In genomic region chr13:24016046-24016445, GRCh38 we compare ENCODE assay signal across 23 cellular contexts.
DNase-seq lines count a peak whose midpoint lies in the region; ATAC-seq and TF ChIP-seq lines count a peak whose summit lies in the region.
"Had no signal": no experiment of that assay in that cellular context is flagged by ENCODE, and none has a peak within 500 bp of the region (broad histone marks: within the 10 kb centered on the region; RNA-seq: fewer than 3 reads in every experiment).

No MANE protein-coding gene starts in this region.

- intact Hi-C loops in IMR-90 (cut with micrococcal nuclease): no loop called here
- intact Hi-C loops in sciatic nerve (cut with DNase I): no loop called here

- H3K23ac ChIP-seq in IMR-90 (ENCODE audit: low read depth, low read length): no peak overlapping the region

- dilution Hi-C loops in IMR-90 (cut with HindIII; ENCODE audit: low sequenced_read_pairs, unreplicated experiment): no loop called here

- H3K4ac ChIP-seq in IMR-90 (ENCODE audit: low read depth, low read length): no peak overlapping the region

- POLR2A ChIA-PET in IMR-90 (lab: Charles Lee; ENCODE audit: unreplicated experiment): no interaction called here

- H3K9ac ChIP-seq in IMR-90 (ENCODE audit: low read depth, low read length): no peak overlapping the region
- H3K9ac ChIP-seq: BLaER1 had no signal

- no TSS peak for BruUV-seq in IMR-90 (replicated peaks; lab: Mats Ljungman, UMichigan)

- no peak overlapping the region for H2AK9ac ChIP-seq in IMR-90 (replicated peaks; ENCODE audit: low read depth, low read length, poor library complexity)

- H2AK5ac ChIP-seq in IMR-90 (ENCODE audit: low read depth, low read length): peak overlapping the region; percentile 66; the same call in 1 of the 2 replicates

- no peak overlapping the region for H2AFZ ChIP-seq in IMR-90 (replicated peaks; ENCODE audit: low read length, poor library complexity)
- no peak overlapping the region for H2AFZ ChIP-seq in osteoblast (ENCODE audit: low read length)

- H3K79me1 ChIP-seq in IMR-90 (ENCODE audit: low read depth in 1 of 2, low read length in 2 of 2): no peaks in the 10 kb centered on the region

- no peak for TF ChIP-seq POLR2A in IMR-90 (IDR thresholded peaks at IDR 0.05; ENCODE audit: low read depth, low read length)

- H2BK5ac ChIP-seq in IMR-90 (ENCODE audit: low read depth, low read length, poor library complexity, severe bottlenecking): no peak overlapping the region

- CTCF ChIA-PET in IMR-90 (lab: Yijun Ruan, JAX): no interaction called here

- no peaks in the 10 kb centered on the region for H3K27me3 ChIP-seq in H7 (ENCODE audit: control insufficient read depth, insufficient read depth, low read length)
- no peaks in the 10 kb centered on the region; the same call in 1 of the 2 replicates for H3K27me3 ChIP-seq in IMR-90 (ENCODE audit: control insufficient read depth, insufficient read depth, low read length)
- no peaks in the 10 kb centered on the region for H3K27me3 ChIP-seq in osteoblast (ENCODE audit: insufficient read depth, low read length)
- H3K27me3 ChIP-seq: BLaER1 had no signal

- H3K56ac ChIP-seq in IMR-90 (ENCODE audit: extremely low read depth, insufficient read depth, low read length): no peak overlapping the region

- H3K4me3 ChIP-seq in H7 (ENCODE audit: insufficient read depth, low read depth, low read length) (no peak overlapping the region), IMR-90 (ENCODE audit: insufficient read depth, low read depth, low read length) (no peak overlapping the region), osteoblast (ENCODE audit: insufficient read depth, low read length) (no peak overlapping the region)
- H3K4me3 ChIP-seq: BLaER1, GM12878 had no signal

- no peak overlapping the region for H3K18ac ChIP-seq in IMR-90 (ENCODE audit: low read depth, low read length)

- H3K9me3 ChIP-seq in IMR-90 (ENCODE audit: control insufficient read depth, insufficient read depth, low read length) (no peaks in the 10 kb centered on the region), osteoblast (ENCODE audit: low read depth, low read length) (no peaks in the 10 kb centered on the region)
- H3K9me3 ChIP-seq: BE2C, BLaER1 had no signal

- no peak overlapping the region for H2BK20ac ChIP-seq in IMR-90 (ENCODE audit: low read depth, low read length)

- TF ChIP-seq CTCF in IMR-90 (conservative IDR thresholded peaks at IDR 0.05; ENCODE audit: low read depth, low read length) (no peak), osteoblast (IDR thresholded peaks at IDR 0.05; ENCODE audit: extremely low read depth, low read depth, low read length) (no peak)

- WGBS in IMR-90 (ENCODE audit: extremely low coverage in 2 of 2, insufficient read length in 1 of 2), 2 experiments: 93% methylated on average over 3 of the region's 8 CpGs; no CpG with 5 or more reads in 1 of the 2 experiments

- in situ Hi-C loops in IMR-90 (cut with MboI; ENCODE audit: low sequenced_read_pairs): no loop called here

- H3K27ac ChIP-seq in IMR-90 (ENCODE audit: insufficient read depth, low read length) (no peak overlapping the region), osteoblast (ENCODE audit: low read depth, low read length) (no peak overlapping the region)
- H3K27ac ChIP-seq: BLaER1 had no signal

- no peak overlapping the region for H3K14ac ChIP-seq in IMR-90 (replicated peaks; ENCODE audit: low read depth, low read length)

- no peak overlapping the region for H3K4me2 ChIP-seq in IMR-90 (ENCODE audit: low read depth, low read length)
- H3K4me2 ChIP-seq in osteoblast (ENCODE audit: insufficient read depth, low read length): no peak overlapping the region
- H3K4me2 ChIP-seq: BLaER1 had no signal

- no peak for ATAC-seq in IMR-90 (ENCODE audit: low read depth)
- ATAC-seq in HG02884 (IDR thresholded peaks at IDR 0.05; ENCODE audit: unreplicated experiment): no peak
- ATAC-seq in sciatic nerve: no peak
- ATAC-seq: GM12878 had no signal

- DNase-seq in H7 (peak; percentile 6), IMR-90 (no peak), osteoblast (ENCODE audit: insufficient read length, low spot score, missing footprints) (peak; percentile 18), islet precursor cell (no peak), sciatic nerve (ENCODE audit: low spot score) (no peak)
- DNase-seq: 8988T; ACHN; BE2C; C1 segment of cervical spinal cord; CD4-positive, alpha-beta memory T cell; CD4-positive, CD25-positive, alpha-beta regulatory T cell; CD8-positive, alpha-beta memory T cell; COR-L47; DMS 273 treated with DMSO at 0.1 percent for 48 hours; DMS153; DMS53; DMS79; DND-41; EL; GDM1 had no signal

- no peaks in the 10 kb centered on the region for H3K9me1 ChIP-seq in IMR-90 (ENCODE audit: insufficient read depth, low read length)

- no peaks in the 10 kb centered on the region for H3K79me2 ChIP-seq in osteoblast (ENCODE audit: insufficient read depth, low read length)

- no peak overlapping the region for H4K5ac ChIP-seq in IMR-90 (ENCODE audit: low read depth, low read length)

- H3K36me3 ChIP-seq in H7 (replicated peaks; ENCODE audit: control insufficient read depth, insufficient read depth, low read length): no peaks in the 10 kb centered on the region
- H3K36me3 ChIP-seq in IMR-90 (ENCODE audit: control insufficient read depth, insufficient read depth, low read length): no peaks in the 10 kb centered on the region
- no peaks in the 10 kb centered on the region for H3K36me3 ChIP-seq in osteoblast (ENCODE audit: insufficient read depth, low read length)
- H3K36me3 ChIP-seq: BE2C, BLaER1 had no signal

- TF ChIP-seq RAD21 in IMR-90 (IDR thresholded peaks at IDR 0.05; ENCODE audit: low read length): no peak

- no peak overlapping the region for H4K8ac ChIP-seq in IMR-90 (ENCODE audit: low read depth in 2 of 2, low read length in 2 of 2)

- no peaks in the 10 kb centered on the region for H4K20me1 ChIP-seq in IMR-90 (ENCODE audit: insufficient read depth, low read length)
- no peaks in the 10 kb centered on the region for H4K20me1 ChIP-seq in osteoblast (ENCODE audit: insufficient read depth, low read length)
- H4K20me1 ChIP-seq: BLaER1 had no signal

- no peak overlapping the region for H4K91ac ChIP-seq in IMR-90 (ENCODE audit: insufficient read depth, low read depth, low read length)

- H3K4me1 ChIP-seq in IMR-90 (ENCODE audit: control insufficient read depth, insufficient read depth, low read length) (no peaks in the 10 kb centered on the region; the same call in 1 of the 2 replicates), osteoblast (ENCODE audit: insufficient read depth, low read length) (peaks cover 2% of the 10 kb centered on the region)
- H3K4me1 ChIP-seq: BE2C, BLaER1 had no signal

- no peak overlapping the region for H2BK120ac ChIP-seq in IMR-90 (ENCODE audit: low read depth, low read length)

- no peak overlapping the region for H2BK15ac ChIP-seq in IMR-90 (ENCODE audit: low read depth, low read length)

TF ChIP-seq in IMR-90, 13 proteins besides CTCF, POLR2A, EP300 and RAD21:
- TF ChIP-seq MXI1 (IDR thresholded peaks at IDR 0.05; ENCODE audit: borderline replicate concordance, low read depth, low read length): no peak
- TF ChIP-seq CEBPB (IDR thresholded peaks at IDR 0.05; ENCODE audit: low read depth, low read length): no peak
- no peak for TF ChIP-seq ELK1 (IDR thresholded peaks at IDR 0.05; ENCODE audit: borderline replicate concordance, low read depth, low read length)
- TF ChIP-seq MAZ (IDR thresholded peaks at IDR 0.05; ENCODE audit: borderline replicate concordance, low read depth, low read length): no peak
- TF ChIP-seq MAFK (IDR thresholded peaks at IDR 0.05; ENCODE audit: low read depth, low read length): no peak
- no peak for TF ChIP-seq USF2 (IDR thresholded peaks at IDR 0.05; ENCODE audit: low read depth, low read length)
- no peak for TF ChIP-seq FOS (IDR thresholded peaks at IDR 0.05; ENCODE audit: low read depth, low read length)
- no peak for TF ChIP-seq RCOR1 (IDR thresholded peaks at IDR 0.05; ENCODE audit: insufficient replicate concordance, low read length)
TF ChIP-seq in IMR-90: peak in this region for 0.

Comparison
In these comparisons a context has a peak if more than half of its experiments do, and no peak if none do; other contexts are left out.
1. DNase-seq: peak in H7 (single experiment) and osteoblast (single experiment); none in IMR-90 (single experiment), islet precursor cell (single experiment) and sciatic nerve (single experiment).